Comparison of ENCODE assay signal across 1 cellular context in the genomic region with DNA sequence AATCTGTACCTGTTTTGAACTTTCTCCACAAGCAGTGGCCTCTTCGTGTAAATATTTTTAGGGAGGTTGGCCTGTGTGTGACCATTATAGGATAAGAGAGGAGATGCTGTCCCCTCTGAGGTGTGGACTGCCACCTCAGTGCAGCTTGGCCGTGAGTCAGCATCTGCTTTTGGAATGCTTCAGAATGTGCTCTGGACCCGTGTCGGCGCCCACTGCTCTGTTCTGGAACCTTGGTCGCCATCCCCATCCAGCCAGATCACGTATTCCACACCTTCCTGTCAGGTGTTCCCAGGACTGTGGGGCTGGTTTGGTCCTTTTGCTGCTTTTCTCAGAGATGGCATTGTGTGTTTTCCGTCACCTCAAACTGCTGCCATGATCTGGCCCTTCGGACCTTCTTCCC.
TF ChIP-seq lines count a peak whose summit lies in the region.

No MANE protein-coding gene starts in this region.

TF ChIP-seq in GM23338, 12 proteins besides CTCF, POLR2A, EP300 and RAD21:
- TF ChIP-seq, protein P1, sequence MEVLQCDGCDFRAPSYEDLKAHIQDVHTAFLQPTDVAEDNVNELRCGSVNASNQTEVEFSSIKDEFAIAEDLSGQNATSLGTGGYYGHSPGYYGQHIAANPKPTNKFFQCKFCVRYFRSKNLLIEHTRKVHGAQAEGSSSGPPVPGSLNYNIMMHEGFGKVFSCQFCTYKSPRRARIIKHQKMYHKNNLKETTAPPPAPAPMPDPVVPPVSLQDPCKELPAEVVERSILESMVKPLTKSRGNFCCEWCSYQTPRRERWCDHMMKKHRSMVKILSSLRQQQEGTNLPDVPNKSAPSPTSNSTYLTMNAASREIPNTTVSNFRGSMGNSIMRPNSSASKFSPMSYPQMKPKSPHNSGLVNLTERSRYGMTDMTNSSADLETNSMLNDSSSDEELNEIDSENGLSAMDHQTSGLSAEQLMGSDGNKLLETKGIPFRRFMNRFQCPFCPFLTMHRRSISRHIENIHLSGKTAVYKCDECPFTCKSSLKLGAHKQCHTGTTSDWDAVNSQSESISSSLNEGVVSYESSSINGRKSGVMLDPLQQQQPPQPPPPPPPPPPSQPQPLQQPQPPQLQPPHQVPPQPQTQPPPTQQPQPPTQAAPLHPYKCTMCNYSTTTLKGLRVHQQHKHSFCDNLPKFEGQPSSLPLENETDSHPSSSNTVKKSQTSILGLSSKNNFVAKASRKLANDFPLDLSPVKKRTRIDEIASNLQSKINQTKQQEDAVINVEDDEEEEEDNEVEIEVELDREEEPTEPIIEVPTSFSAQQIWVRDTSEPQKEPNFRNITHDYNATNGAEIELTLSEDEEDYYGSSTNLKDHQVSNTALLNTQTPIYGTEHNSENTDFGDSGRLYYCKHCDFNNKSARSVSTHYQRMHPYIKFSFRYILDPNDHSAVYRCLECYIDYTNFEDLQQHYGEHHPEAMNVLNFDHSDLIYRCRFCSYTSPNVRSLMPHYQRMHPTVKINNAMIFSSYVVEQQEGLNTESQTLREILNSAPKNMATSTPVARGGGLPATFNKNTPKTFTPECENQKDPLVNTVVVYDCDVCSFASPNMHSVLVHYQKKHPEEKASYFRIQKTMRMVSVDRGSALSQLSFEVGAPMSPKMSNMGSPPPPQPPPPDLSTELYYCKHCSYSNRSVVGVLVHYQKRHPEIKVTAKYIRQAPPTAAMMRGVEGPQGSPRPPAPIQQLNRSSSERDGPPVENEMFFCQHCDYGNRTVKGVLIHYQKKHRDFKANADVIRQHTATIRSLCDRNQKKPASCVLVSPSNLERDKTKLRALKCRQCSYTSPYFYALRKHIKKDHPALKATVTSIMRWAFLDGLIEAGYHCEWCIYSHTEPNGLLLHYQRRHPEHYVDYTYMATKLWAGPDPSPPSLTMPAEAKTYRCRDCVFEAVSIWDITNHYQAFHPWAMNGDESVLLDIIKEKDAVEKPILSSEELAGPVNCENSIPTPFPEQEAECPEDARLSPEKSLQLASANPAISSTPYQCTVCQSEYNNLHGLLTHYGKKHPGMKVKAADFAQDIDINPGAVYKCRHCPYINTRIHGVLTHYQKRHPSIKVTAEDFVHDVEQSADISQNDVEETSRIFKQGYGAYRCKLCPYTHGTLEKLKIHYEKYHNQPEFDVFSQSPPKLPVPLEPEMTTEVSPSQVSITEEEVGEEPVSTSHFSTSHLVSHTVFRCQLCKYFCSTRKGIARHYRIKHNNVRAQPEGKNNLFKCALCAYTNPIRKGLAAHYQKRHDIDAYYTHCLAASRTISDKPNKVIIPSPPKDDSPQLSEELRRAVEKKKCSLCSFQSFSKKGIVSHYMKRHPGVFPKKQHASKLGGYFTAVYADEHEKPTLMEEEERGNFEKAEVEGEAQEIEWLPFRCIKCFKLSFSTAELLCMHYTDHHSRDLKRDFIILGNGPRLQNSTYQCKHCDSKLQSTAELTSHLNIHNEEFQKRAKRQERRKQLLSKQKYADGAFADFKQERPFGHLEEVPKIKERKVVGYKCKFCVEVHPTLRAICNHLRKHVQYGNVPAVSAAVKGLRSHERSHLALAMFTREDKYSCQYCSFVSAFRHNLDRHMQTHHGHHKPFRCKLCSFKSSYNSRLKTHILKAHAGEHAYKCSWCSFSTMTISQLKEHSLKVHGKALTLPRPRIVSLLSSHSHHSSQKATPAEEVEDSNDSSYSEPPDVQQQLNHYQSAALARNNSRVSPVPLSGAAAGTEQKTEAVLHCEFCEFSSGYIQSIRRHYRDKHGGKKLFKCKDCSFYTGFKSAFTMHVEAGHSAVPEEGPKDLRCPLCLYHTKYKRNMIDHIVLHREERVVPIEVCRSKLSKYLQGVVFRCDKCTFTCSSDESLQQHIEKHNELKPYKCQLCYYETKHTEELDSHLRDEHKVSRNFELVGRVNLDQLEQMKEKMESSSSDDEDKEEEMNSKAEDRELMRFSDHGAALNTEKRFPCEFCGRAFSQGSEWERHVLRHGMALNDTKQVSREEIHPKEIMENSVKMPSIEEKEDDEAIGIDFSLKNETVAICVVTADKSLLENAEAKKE (CRISPR knock-in tag; IDR thresholded peaks at IDR 0.05): no peak
- TF ChIP-seq EZH2phosphoT487 (IDR thresholded peaks at IDR 0.05; ENCODE audit: unreplicated experiment): no peak
- no peak for TF ChIP-seq NANOG (IDR thresholded peaks at IDR 0.05; ENCODE audit: borderline replicate concordance)
- TF ChIP-seq ZNF331 (CRISPR knock-in tag; IDR thresholded peaks at IDR 0.05; ENCODE audit: low read depth): no peak
- TF ChIP-seq, protein P2, sequence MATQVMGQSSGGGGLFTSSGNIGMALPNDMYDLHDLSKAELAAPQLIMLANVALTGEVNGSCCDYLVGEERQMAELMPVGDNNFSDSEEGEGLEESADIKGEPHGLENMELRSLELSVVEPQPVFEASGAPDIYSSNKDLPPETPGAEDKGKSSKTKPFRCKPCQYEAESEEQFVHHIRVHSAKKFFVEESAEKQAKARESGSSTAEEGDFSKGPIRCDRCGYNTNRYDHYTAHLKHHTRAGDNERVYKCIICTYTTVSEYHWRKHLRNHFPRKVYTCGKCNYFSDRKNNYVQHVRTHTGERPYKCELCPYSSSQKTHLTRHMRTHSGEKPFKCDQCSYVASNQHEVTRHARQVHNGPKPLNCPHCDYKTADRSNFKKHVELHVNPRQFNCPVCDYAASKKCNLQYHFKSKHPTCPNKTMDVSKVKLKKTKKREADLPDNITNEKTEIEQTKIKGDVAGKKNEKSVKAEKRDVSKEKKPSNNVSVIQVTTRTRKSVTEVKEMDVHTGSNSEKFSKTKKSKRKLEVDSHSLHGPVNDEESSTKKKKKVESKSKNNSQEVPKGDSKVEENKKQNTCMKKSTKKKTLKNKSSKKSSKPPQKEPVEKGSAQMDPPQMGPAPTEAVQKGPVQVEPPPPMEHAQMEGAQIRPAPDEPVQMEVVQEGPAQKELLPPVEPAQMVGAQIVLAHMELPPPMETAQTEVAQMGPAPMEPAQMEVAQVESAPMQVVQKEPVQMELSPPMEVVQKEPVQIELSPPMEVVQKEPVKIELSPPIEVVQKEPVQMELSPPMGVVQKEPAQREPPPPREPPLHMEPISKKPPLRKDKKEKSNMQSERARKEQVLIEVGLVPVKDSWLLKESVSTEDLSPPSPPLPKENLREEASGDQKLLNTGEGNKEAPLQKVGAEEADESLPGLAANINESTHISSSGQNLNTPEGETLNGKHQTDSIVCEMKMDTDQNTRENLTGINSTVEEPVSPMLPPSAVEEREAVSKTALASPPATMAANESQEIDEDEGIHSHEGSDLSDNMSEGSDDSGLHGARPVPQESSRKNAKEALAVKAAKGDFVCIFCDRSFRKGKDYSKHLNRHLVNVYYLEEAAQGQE (IDR thresholded peaks at IDR 0.05; ENCODE audit: unreplicated experiment): no peak
- TF ChIP-seq EZH2 (IDR thresholded peaks at IDR 0.05; ENCODE audit: low read depth, unreplicated experiment): no peak
- no peak for TF ChIP-seq JUNB (IDR thresholded peaks at IDR 0.05; ENCODE audit: unreplicated experiment)
- no peak for TF ChIP-seq STAT1 (IDR thresholded peaks at IDR 0.05; ENCODE audit: unreplicated experiment)
- TF ChIP-seq CREB1 (CRISPR knock-in tag; IDR thresholded peaks at IDR 0.05; ENCODE audit: low read depth): no peak
- TF ChIP-seq ZNF114 (CRISPR knock-in tag; IDR thresholded peaks at IDR 0.05): no peak
- TF ChIP-seq, protein P3, sequence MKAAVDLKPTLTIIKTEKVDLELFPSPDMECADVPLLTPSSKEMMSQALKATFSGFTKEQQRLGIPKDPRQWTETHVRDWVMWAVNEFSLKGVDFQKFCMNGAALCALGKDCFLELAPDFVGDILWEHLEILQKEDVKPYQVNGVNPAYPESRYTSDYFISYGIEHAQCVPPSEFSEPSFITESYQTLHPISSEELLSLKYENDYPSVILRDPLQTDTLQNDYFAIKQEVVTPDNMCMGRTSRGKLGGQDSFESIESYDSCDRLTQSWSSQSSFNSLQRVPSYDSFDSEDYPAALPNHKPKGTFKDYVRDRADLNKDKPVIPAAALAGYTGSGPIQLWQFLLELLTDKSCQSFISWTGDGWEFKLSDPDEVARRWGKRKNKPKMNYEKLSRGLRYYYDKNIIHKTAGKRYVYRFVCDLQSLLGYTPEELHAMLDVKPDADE (IDR thresholded peaks at IDR 0.05): no peak
- no peak for TF ChIP-seq POLR2AphosphoS5 (IDR thresholded peaks at IDR 0.05; ENCODE audit: low read depth)
